In genomic region chr7:77439572-77439971, GRCh38 we compare ENCODE assay signal across 9 cellular contexts. TPM values are rescaled to one million over a fixed set of nuclear protein-coding genes. Genes with fewer than 3 reads are reported as not detected.
DNase-seq lines count a peak whose midpoint lies in the region; ATAC-seq and TF ChIP-seq lines count a peak whose summit lies in the region.
"Had no signal": no experiment of that assay in that cellular context is flagged by ENCODE, and none has a peak within 500 bp of the region (broad histone marks: within the 10 kb centered on the region; RNA-seq: fewer than 3 reads in every experiment).

No MANE protein-coding gene starts in this region.

- no peaks in the 10 kb centered on the region for H3K27me3 Mint-ChIP-seq in H9 (ENCODE audit: low read depth)

- H4K8ac ChIP-seq in H9 (replicated peaks; ENCODE audit: insufficient read length, low read depth, low read length): no peak overlapping the region

- H3K9me3 ChIP-seq in H9 (ENCODE audit: control insufficient read depth, low read depth, low read length): no peaks in the 10 kb centered on the region

- no peak overlapping the region for H2AFZ ChIP-seq in H9 (ENCODE audit: low read length)

- DNase-seq in H9 (no peak), RKO (ENCODE audit: low spot score) (peak; percentile 15), fibroblast of villous mesenchyme (ENCODE audit: low read depth) (peak; percentile 25), putamen (ENCODE audit: low spot score) (peak; percentile 74), NCI-H1694 (lab: John Stamatoyannopoulos, UW) (no peak), NCI-H2171 treated with DMSO at 0.1 percent for 48 hours (lab: John Stamatoyannopoulos, UW) (no peak)
- DNase-seq: activated CD8-positive, alpha-beta memory T cell treated with anti-CD3 and anti-CD28 coated beads, Interleukin-2, amount 50 U/mL, for 48 hours had no signal

- H2BK120ac ChIP-seq in H9 (ENCODE audit: low read depth, low read length, poor library complexity, severe bottlenecking): no peak overlapping the region

- H2AK5ac ChIP-seq in H9 (ENCODE audit: insufficient read length, low read length): no peak overlapping the region

- no peak overlapping the region for H4K91ac ChIP-seq in H9 (ENCODE audit: insufficient read length, low read depth, low read length)

- H3T11ph ChIP-seq in H9 (ENCODE audit: low read length): no peak overlapping the region

- no peak overlapping the region for H3K4me3 Mint-ChIP-seq in H9

- H2BK5ac ChIP-seq in H9 (ENCODE audit: insufficient read length, low read length): no peak overlapping the region

- H3K27me3 ChIP-seq in H9 (ENCODE audit: insufficient read depth, low read length): no peaks in the 10 kb centered on the region

- no peaks in the 10 kb centered on the region for H3K9me3 Mint-ChIP-seq in H9

- TF ChIP-seq CTCF in H9 (conservative IDR thresholded peaks at IDR 0.05): peak; percentile 27; the same call in 2 of the 3 replicates
- TF ChIP-seq CTCF in fibroblast of villous mesenchyme (IDR thresholded peaks at IDR 0.05; ENCODE audit: insufficient read depth, low read depth, low read length): peak; percentile 20

- no peak overlapping the region for H4K5ac ChIP-seq in H9 (ENCODE audit: insufficient read length, low read depth, low read length)

- H3K14ac ChIP-seq in H9 (ENCODE audit: insufficient read depth, low read length): no peak overlapping the region

- H2BK15ac ChIP-seq in H9 (ENCODE audit: low read depth, low read length): no peak overlapping the region

- no peaks in the 10 kb centered on the region for H3K79me1 ChIP-seq in H9 (ENCODE audit: insufficient read depth, low read depth, low read length, poor library complexity, severe bottlenecking)

- WGBS in H9 (ENCODE audit: extremely low coverage, insufficient read length, low lambda C conversion rate): no CpG with 5 or more reads among the region's 5 CpGs

- no peaks in the 10 kb centered on the region for H3K79me2 ChIP-seq in H9 (ENCODE audit: insufficient read depth, low read length)

- H3K18ac ChIP-seq in H9 (ENCODE audit: insufficient read length, low read depth, low read length): no peak overlapping the region

- no peak overlapping the region for H3K23ac ChIP-seq in H9 (ENCODE audit: insufficient read length, low read depth, low read length)

- H3K56ac ChIP-seq in H9 (ENCODE audit: insufficient read length, low read depth, low read length): no peak overlapping the region

- H2BK12ac ChIP-seq in H9 (ENCODE audit: insufficient read length, low read depth, low read length): no peak overlapping the region

- no peak for ATAC-seq in GM21529 (IDR thresholded peaks at IDR 0.05; ENCODE audit: unreplicated experiment)
- ATAC-seq in HG02623 (IDR thresholded peaks at IDR 0.05; ENCODE audit: unreplicated experiment): no peak

- H3K36me3 Mint-ChIP-seq in H9 (ENCODE audit: insufficient read depth in 1 of 3, low read depth in 3 of 3): no peaks in the 10 kb centered on the region

- no peaks in the 10 kb centered on the region for H3K23me2 ChIP-seq in H9 (ENCODE audit: insufficient read length, low read depth, low read length, poor library complexity, severe bottlenecking)

- H4K20me1 ChIP-seq in H9 (ENCODE audit: control insufficient read depth, insufficient read depth, insufficient read length): no peaks in the 10 kb centered on the region

- H3K4me1 ChIP-seq in H9 (ENCODE audit: insufficient read depth, low read length): no peaks in the 10 kb centered on the region

- no peak overlapping the region for H3K9ac ChIP-seq in H9 (ENCODE audit: extremely low read depth, insufficient read length, low read length)

- peaks cover 9 to 10% of the 10 kb centered on the region in 2 experiments; a peak in 3 of 4 replicates for H3K4me1 Mint-ChIP-seq in H9

- no peak overlapping the region for H3K4ac ChIP-seq in H9 (ENCODE audit: low read depth, low read length)

- H3K27ac ChIP-seq in H9 (ENCODE audit: insufficient read length, low read depth, low read length): no peak overlapping the region

- no peak overlapping the region for H3K4me2 ChIP-seq in H9 (ENCODE audit: insufficient read depth, insufficient read length, low read length)

- 0 out of 7 replicates have a peak overlapping the region, but pooled peaks of 1 of the 3 experiments have one; percentile 21 for H3K27ac Mint-ChIP-seq in H9

- no peak overlapping the region for H2BK20ac ChIP-seq in H9 (ENCODE audit: low read depth, low read length, poor library complexity, severe bottlenecking)

- no peak overlapping the region for H3K4me3 ChIP-seq in fibroblast of villous mesenchyme (ENCODE audit: low read depth, low read length)

RNA-seq across cellular contexts. Expression of gene GSAP, which starts 23.4 kb away (rescaled TPM):
- total RNA-seq in H9 (2021) (1.6 and 1.9 TPM in 2 replicates), fibroblast of villous mesenchyme (8.7 and 13.8 TPM in 2 replicates)

Comparison
In these comparisons a context has a peak if more than half of its experiments do, and no peak if none do; other contexts are left out.
1. DNase-seq: peak in RKO (single experiment), fibroblast of villous mesenchyme (single experiment) and putamen (single experiment); none in H9 (single experiment), NCI-H1694 (single experiment) and NCI-H2171 treated with DMSO at 0.1 percent for 48 hours (single experiment).